In the genomic region with DNA sequence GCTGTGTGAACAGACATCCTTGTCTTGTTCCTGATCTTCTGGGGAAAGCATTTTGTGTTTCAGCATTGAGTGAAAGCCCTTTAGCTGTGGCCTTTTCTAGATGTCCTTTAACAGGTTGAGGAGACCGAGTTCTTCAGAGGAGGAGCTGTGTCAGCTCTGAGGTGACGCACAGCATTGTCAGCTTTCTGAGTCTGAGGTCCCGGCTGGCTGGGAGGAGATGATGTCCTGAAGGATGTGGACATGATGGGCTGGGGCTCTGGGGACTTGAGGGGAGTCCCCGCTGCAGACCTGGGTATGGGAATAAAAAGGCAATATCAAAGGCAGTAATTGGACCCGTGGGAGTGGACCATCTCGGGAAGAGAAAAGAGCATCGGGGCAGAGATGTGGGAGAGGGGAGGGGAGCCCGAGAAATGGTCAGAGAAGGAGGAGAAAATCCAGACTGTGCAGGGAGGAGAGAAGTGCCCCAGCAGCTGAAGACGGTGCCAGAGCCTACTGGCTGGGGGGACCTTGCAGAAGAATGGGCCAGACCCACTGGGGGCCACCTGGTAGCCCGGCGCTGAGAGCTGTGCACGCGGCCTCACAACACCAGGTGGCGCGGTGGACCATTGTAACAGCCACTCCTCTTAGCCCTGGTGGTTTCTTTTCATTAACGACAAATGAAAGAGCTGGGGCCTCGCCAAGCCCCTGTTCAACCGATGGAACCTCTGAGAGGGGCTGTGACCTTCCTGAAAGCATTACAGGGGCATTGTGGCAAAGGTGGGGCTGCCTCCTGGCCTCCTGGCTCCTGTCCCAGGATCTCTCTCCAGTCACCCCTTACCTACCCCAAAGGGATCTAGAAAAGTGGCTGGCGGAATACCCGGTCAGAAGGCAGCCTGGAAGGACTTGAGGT, we compare ENCODE assay signal across 8 cellular contexts.
DNase-seq lines count a peak whose midpoint lies in the region; ATAC-seq, FAIRE-seq and TF ChIP-seq lines count a peak whose summit lies in the region.

No MANE protein-coding gene starts in this region.

- H3K79me2 ChIP-seq in HepG2 (ENCODE audit: insufficient read depth, low read length), result no peaks in the 10 kb centered on the region

- no peaks in the 10 kb centered on the region for H3K9me3 ChIP-seq in HepG2 (ENCODE audit: low read length)

- peak overlapping the region; percentile 80 for H3K4me2 ChIP-seq in HepG2 (ENCODE audit: low read depth, low read length)

- in situ Hi-C loops in HepG2 (cut with HindIII; ENCODE audit: extremely low pct_ligation_motif_present, low pct_unique_long_range_greater_than_20kb), result loop anchor here (5.0 kb wide), 1 partner anchor 250 kb away; no protein-coding TSS in a partner anchor

- H3K4me3 Mint-ChIP-seq in activated CD4-positive, alpha-beta T cell treated with anti-CD3 and anti-CD28 coated beads for 36 hours, result no peak overlapping the region
- no peak overlapping the region for H3K4me3 Mint-ChIP-seq in chondrocyte (ENCODE audit: unreplicated experiment)

- WGBS in HepG2 (ENCODE audit: low lambda C conversion rate), result 14% methylated on average over 20 of the region's 20 CpGs

- no peak for TF ChIP-seq POLR2A in HepG2 (IDR thresholded peaks at IDR 0.05; ENCODE audit: insufficient read depth in 1 of 2, low read depth in 2 of 2, low read length in 2 of 2)

- no peaks in the 10 kb centered on the region for H3K36me3 Mint-ChIP-seq in activated CD4-positive, alpha-beta T cell treated with anti-CD3 and anti-CD28 coated beads for 36 hours (ENCODE audit: low read depth)
- no peaks in the 10 kb centered on the region for H3K36me3 Mint-ChIP-seq in chondrocyte (ENCODE audit: low read depth)

- intact Hi-C loops in activated CD4-positive, alpha-beta T cell treated with anti-CD3 and anti-CD28 coated beads for 36 hours (cut with DNase I, micrococcal nuclease), result loop anchor here (1.0 kb wide), 5 partner anchors 62 to 279 kb away; partner anchors contain the start of gene PTCD3 (in 1 of the 2)
- intact Hi-C loops in HepG2 (cut with micrococcal nuclease; ENCODE audit: unreplicated experiment), result loop anchor here (1.0 to 5.0 kb wide), 2 partner anchors 253 to 545 kb away; no protein-coding TSS in a partner anchor

- DNase-seq in NCI-H510A (lab: John Stamatoyannopoulos, UW), result peak; percentile 47
- DNase-seq in activated CD4-positive, alpha-beta T cell treated with anti-CD3 and anti-CD28 coated beads for 36 hours, result peak; percentile 90
- DNase-seq in chondrocyte (ENCODE audit: low spot score), result no peak
- DNase-seq in HepG2 (ENCODE audit: low spot score), result peak; percentile 48
- peak; percentile 85 for DNase-seq in stimulated activated CD4-positive, alpha-beta T cell treated with anti-CD3 and anti-CD28 coated beads, Interleukin-4, amount 100 ng/mL, for 24 hours

- H3K9ac ChIP-seq in HepG2 (ENCODE audit: insufficient read depth, low read depth, low read length), result peak overlapping the region; percentile 35; the same call in 1 of the 2 replicates

- H3K4me1 ChIP-seq in HepG2 (ENCODE audit: insufficient read depth, low read length), result peaks cover 6% of the 10 kb centered on the region; the same call in 1 of the 2 replicates

- POLR2A ChIA-PET in activated CD4-positive, alpha-beta T cell treated with anti-CD3 and anti-CD28 coated beads for 36 hours (lab: Charles Lee), result interaction anchor here (0.7 to 1.4 kb wide), 3 partner anchors 13 to 279 kb away, joined by 3 to 5 read pairs (median 4); partner anchors contain the start of genes POLR1A and PTCD3
- POLR2A ChIA-PET in HepG2 (lab: Yijun Ruan, JAX), result interaction anchor here (0.8 kb wide), 1 partner anchor 279 kb away, joined by 3 read pairs; the partner anchor contains the start of genes POLR1A and PTCD3

- no TSS peak for BruUV-seq in HepG2 (replicated peaks; lab: Mats Ljungman, UMichigan)

- H3K27ac ChIP-seq in HepG2 (ENCODE audit: extremely low read length, insufficient read depth, low read length), result no peak overlapping the region

- peak overlapping the region; percentile 47 for H2AFZ ChIP-seq in HepG2 (ENCODE audit: low read length)

- ATAC-seq in HG03159 (IDR thresholded peaks at IDR 0.05; ENCODE audit: unreplicated experiment) (peak; percentile 80), HepG2 (peak; percentile 99), GM19324 (IDR thresholded peaks at IDR 0.05; ENCODE audit: low FRiP score, unreplicated experiment) (no peak)
- ATAC-seq in activated CD4-positive, alpha-beta T cell treated with anti-CD3 and anti-CD28 coated beads for 36 hours, result peak; percentile 93

- peak; percentile 60 for FAIRE-seq in HepG2 (lab: Jason Lieb, UNC)

- TF ChIP-seq CTCF in GM12872 (IDR thresholded peaks at IDR 0.05; ENCODE audit: insufficient read depth, low read depth, low read length) (peak; percentile 89), chondrocyte (IDR thresholded peaks at IDR 0.05) (peak; percentile 94), HepG2 (CRISPR knock-in tag; IDR thresholded peaks at IDR 0.05) (peak; percentile 96)

- peak overlapping the region; percentile 10 for H3K27ac Mint-ChIP-seq in activated CD4-positive, alpha-beta T cell treated with anti-CD3 and anti-CD28 coated beads for 36 hours
- H3K27ac Mint-ChIP-seq in chondrocyte (ENCODE audit: unreplicated experiment), result no peak overlapping the region

- no peaks in the 10 kb centered on the region for H3K36me3 ChIP-seq in HepG2 (replicated peaks in 1 of 2; ENCODE audit: control insufficient read depth in 1 of 2, insufficient read depth in 2 of 2, low read length in 2 of 2)

- H3K4me1 Mint-ChIP-seq in activated CD4-positive, alpha-beta T cell treated with anti-CD3 and anti-CD28 coated beads for 36 hours, result peaks cover 15% of the 10 kb centered on the region
- no peaks in the 10 kb centered on the region for H3K4me1 Mint-ChIP-seq in chondrocyte (ENCODE audit: low read depth)

- no peaks in the 10 kb centered on the region for H4K20me1 ChIP-seq in HepG2 (ENCODE audit: insufficient read depth, low read length)

- H3K4me3 ChIP-seq in HepG2 (replicated peaks in 1 of 3; ENCODE audit: insufficient read depth in 1 of 3, low read depth in 2 of 3, low read length in 3 of 3), result peak overlapping the region; percentile 34 to 69 (median 36); a peak in 5 of 6 replicates

- CTCF ChIA-PET in activated CD4-positive, alpha-beta T cell treated with anti-CD3 and anti-CD28 coated beads for 36 hours (lab: Charles Lee), result interaction anchor here (0.6 to 7.2 kb wide), 48 partner anchors 8 to 946 kb away, joined by 3 to 73 read pairs (median 4); partner anchors contain the start of genes POLR1A, PTCD3 and ST3GAL5
- CTCF ChIA-PET in HepG2 (lab: Yijun Ruan, JAX; ENCODE audit: low intra/inter-chr PET ratio, low total read pairs), result interaction anchor here (1.0 to 3.6 kb wide), 4 partner anchors 62 to 541 kb away, joined by 3 to 33 read pairs (median 6); partner anchors contain the start of gene ST3GAL5

- H3K9me3 Mint-ChIP-seq in activated CD4-positive, alpha-beta T cell treated with anti-CD3 and anti-CD28 coated beads for 36 hours (ENCODE audit: low read depth), result no peaks in the 10 kb centered on the region
- H3K9me3 Mint-ChIP-seq in chondrocyte (ENCODE audit: low read depth), result no peaks in the 10 kb centered on the region

- no peaks in the 10 kb centered on the region for H3K27me3 Mint-ChIP-seq in activated CD4-positive, alpha-beta T cell treated with anti-CD3 and anti-CD28 coated beads for 36 hours
- peaks cover 10% of the 10 kb centered on the region for H3K27me3 Mint-ChIP-seq in chondrocyte (ENCODE audit: low read depth)

- TF ChIP-seq RAD21 in HepG2 (CRISPR knock-in tag; IDR thresholded peaks at IDR 0.05), result peak; percentile 93

- H3K27me3 ChIP-seq in HepG2 (ENCODE audit: control insufficient read depth in 1 of 2, insufficient read depth in 2 of 2, low read length in 2 of 2), result peaks cover 3 to 8% of the 10 kb centered on the region in 2 experiments; a peak in 2 of 5 replicates

- TF ChIP-seq EP300 in HepG2 (IDR thresholded peaks at IDR 0.05; ENCODE audit: low read depth in 2 of 2, low read length in 2 of 2) (no peak), HepG2 (CRISPR knock-in tag; IDR thresholded peaks at IDR 0.05; ENCODE audit: borderline replicate concordance) (no peak)

TF ChIP-seq in HepG2, 621 proteins besides CTCF, POLR2A, EP300 and RAD21 (continues in another document):
- TF ChIP-seq, protein P1, sequence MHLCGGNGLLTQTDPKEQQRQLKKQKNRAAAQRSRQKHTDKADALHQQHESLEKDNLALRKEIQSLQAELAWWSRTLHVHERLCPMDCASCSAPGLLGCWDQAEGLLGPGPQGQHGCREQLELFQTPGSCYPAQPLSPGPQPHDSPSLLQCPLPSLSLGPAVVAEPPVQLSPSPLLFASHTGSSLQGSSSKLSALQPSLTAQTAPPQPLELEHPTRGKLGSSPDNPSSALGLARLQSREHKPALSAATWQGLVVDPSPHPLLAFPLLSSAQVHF (CRISPR knock-in tag; IDR thresholded peaks at IDR 0.05), result no peak
- TF ChIP-seq ZNF616 (CRISPR knock-in tag; IDR thresholded peaks at IDR 0.05; ENCODE audit: low read depth) (no peak), ZNF772 (CRISPR knock-in tag; IDR thresholded peaks at IDR 0.05) (no peak), NR2F2 (IDR thresholded peaks at IDR 0.05; ENCODE audit: borderline replicate concordance, low read depth) (no peak), POLR2AphosphoS5 (IDR thresholded peaks at IDR 0.05; ENCODE audit: low read depth, low read length) (no peak), ZNF382 (CRISPR knock-in tag; IDR thresholded peaks at IDR 0.05; ENCODE audit: borderline replicate concordance) (no peak), ZNF12 (CRISPR knock-in tag; IDR thresholded peaks at IDR 0.05) (no peak), ZSCAN5A (CRISPR knock-in tag; IDR thresholded peaks at IDR 0.05; ENCODE audit: borderline replicate concordance) (no peak), KDM5A (IDR thresholded peaks at IDR 0.05; ENCODE audit: borderline replicate concordance, low read length) (no peak), SNAI1 (CRISPR knock-in tag; IDR thresholded peaks at IDR 0.05; ENCODE audit: borderline replicate concordance) (no peak), YEATS4 (CRISPR knock-in tag; IDR thresholded peaks at IDR 0.05; ENCODE audit: borderline replicate concordance) (no peak), NFRKB (IDR thresholded peaks at IDR 0.05) (no peak), SMAD1 (CRISPR knock-in tag; IDR thresholded peaks at IDR 0.05; ENCODE audit: borderline replicate concordance, low read depth) (no peak), ZNF33A (CRISPR knock-in tag; IDR thresholded peaks at IDR 0.05; ENCODE audit: borderline replicate concordance) (no peak), KMT2A (CRISPR knock-in tag; IDR thresholded peaks at IDR 0.05) (no peak)
